Comparison of ENCODE assay signal across 26 cellular contexts in genomic region chr7:95963446-95963990, GRCh38.
"Had no signal": no experiment of that assay in that cellular context is flagged by ENCODE, and none has a peak within 500 bp of the region (broad histone marks: within the 10 kb centered on the region; RNA-seq: fewer than 3 reads in every experiment).

No MANE protein-coding gene starts in this region.

- H3K9me3 ChIP-seq: gastrocnemius medialis, right lobe of liver, thyroid gland, upper lobe of right lung had no signal

- H3K27me3 ChIP-seq: gastrocnemius medialis, right lobe of liver, thyroid gland, upper lobe of right lung had no signal

- ATAC-seq: activated CD8-positive, alpha-beta T cell treated with anti-CD3 and anti-CD28 coated beads for 36 hours; activated naive CD8-positive, alpha-beta T cell treated with anti-CD3 and anti-CD28 coated beads, Interleukin-2, amount 50 U/mL, for 24 hours; activated T-cell treated with anti-CD3 and anti-CD28 coated beads, Interleukin-2, amount 50 U/mL, for 4 hours; activated T-helper 17 cell treated with anti-CD3 and anti-CD28 coated beads, Interleukin-2, amount 50 U/mL, for 72 hours; esophagus mucosa; gastrocnemius medialis; left ventricle myocardium superior; naive thymus-derived CD4-positive, alpha-beta T cell; right lobe of liver; stimulated activated effector memory CD8-positive, alpha-beta T cell treated with anti-CD3 and anti-CD28 coated beads, Interleukin-12 subunit alpha, Interleukin-12 subunit beta, amount 100 ng/mL, for 72 hours; upper lobe of right lung; WTC11 had no signal

- H3K36me3 ChIP-seq: gastrocnemius medialis, right lobe of liver, thyroid gland, upper lobe of right lung had no signal

- H3K27ac ChIP-seq: gastrocnemius medialis, right lobe of liver, thyroid gland, upper lobe of right lung had no signal

- H3K4me3 ChIP-seq: gastrocnemius medialis, right lobe of liver, skin epidermis, thyroid gland, upper lobe of right lung had no signal

- DNase-seq: activated CD4-positive, alpha-beta T cell treated with anti-CD3 and anti-CD28 coated beads for 1 hour; activated CD4-positive, alpha-beta T cell treated with anti-CD3 and anti-CD28 coated beads, Interleukin-2, amount 50 U/mL, for 1 hour; activated CD8-positive, alpha-beta T cell treated with anti-CD3 and anti-CD28 coated beads for 36 hours; activated gamma-delta T cell treated with Interleukin-2 at 50 U/mL for 16 hours; activated naive CD4-positive, alpha-beta T cell treated with anti-CD3 and anti-CD28 coated beads, Interleukin-2, amount 50 U/mL, for 16 hours; activated naive CD8-positive, alpha-beta T cell treated with anti-CD3 and anti-CD28 coated beads, Interleukin-2, amount 50 U/mL, for 24 hours; activated T-cell treated with anti-CD3 and anti-CD28 coated beads, Interleukin-2, amount 50 U/mL, for 4 hours; amygdala; endodermal cell; gastrocnemius medialis; hippocampal formation; left cardiac atrium; left ventricle myocardium superior; naive thymus-derived CD4-positive, alpha-beta T cell; posterior cingulate gyrus; right lobe of liver; stimulated activated CD4-positive, alpha-beta T cell treated with anti-CD3 and anti-CD28 coated beads, Interleukin-12 subunit alpha, Interleukin-12 subunit beta, amount 100 ng/mL, for 4 hours; stimulated activated CD4-positive, alpha-beta T cell treated with anti-CD3 and anti-CD28 coated beads, Interleukin-4, amount 100 ng/mL, for 24 hours; T-helper 2 cell; thyroid gland; upper lobe of right lung had no signal

- H3K4me1 ChIP-seq: gastrocnemius medialis, right lobe of liver, thyroid gland, upper lobe of right lung had no signal
